In the genomic region with DNA sequence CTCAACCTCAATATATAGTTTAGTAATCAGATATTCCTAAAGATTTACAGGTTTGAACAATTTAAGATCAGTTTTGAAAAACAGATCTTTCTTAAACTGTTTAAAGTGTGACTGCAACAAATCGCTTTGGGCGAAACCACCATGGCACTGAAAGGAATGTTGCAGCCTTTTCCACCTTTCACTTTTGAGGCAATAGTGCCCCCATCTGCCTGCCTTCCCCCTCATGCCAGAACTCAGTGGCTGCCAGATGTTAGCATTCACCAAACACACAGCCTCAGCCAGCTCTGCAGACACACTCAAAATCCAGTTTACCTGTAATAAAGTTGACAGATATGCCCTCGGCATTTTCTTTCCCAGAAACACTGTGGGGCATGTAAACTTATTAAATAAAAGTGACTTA, we compare ENCODE assay signal across 1 cellular context.
TF ChIP-seq lines count a peak whose summit lies in the region.

No MANE protein-coding gene starts in this region.

TF ChIP-seq in GM23338, 12 proteins besides CTCF, POLR2A, EP300 and RAD21 (continued from another document):
- TF ChIP-seq, protein P1, sequence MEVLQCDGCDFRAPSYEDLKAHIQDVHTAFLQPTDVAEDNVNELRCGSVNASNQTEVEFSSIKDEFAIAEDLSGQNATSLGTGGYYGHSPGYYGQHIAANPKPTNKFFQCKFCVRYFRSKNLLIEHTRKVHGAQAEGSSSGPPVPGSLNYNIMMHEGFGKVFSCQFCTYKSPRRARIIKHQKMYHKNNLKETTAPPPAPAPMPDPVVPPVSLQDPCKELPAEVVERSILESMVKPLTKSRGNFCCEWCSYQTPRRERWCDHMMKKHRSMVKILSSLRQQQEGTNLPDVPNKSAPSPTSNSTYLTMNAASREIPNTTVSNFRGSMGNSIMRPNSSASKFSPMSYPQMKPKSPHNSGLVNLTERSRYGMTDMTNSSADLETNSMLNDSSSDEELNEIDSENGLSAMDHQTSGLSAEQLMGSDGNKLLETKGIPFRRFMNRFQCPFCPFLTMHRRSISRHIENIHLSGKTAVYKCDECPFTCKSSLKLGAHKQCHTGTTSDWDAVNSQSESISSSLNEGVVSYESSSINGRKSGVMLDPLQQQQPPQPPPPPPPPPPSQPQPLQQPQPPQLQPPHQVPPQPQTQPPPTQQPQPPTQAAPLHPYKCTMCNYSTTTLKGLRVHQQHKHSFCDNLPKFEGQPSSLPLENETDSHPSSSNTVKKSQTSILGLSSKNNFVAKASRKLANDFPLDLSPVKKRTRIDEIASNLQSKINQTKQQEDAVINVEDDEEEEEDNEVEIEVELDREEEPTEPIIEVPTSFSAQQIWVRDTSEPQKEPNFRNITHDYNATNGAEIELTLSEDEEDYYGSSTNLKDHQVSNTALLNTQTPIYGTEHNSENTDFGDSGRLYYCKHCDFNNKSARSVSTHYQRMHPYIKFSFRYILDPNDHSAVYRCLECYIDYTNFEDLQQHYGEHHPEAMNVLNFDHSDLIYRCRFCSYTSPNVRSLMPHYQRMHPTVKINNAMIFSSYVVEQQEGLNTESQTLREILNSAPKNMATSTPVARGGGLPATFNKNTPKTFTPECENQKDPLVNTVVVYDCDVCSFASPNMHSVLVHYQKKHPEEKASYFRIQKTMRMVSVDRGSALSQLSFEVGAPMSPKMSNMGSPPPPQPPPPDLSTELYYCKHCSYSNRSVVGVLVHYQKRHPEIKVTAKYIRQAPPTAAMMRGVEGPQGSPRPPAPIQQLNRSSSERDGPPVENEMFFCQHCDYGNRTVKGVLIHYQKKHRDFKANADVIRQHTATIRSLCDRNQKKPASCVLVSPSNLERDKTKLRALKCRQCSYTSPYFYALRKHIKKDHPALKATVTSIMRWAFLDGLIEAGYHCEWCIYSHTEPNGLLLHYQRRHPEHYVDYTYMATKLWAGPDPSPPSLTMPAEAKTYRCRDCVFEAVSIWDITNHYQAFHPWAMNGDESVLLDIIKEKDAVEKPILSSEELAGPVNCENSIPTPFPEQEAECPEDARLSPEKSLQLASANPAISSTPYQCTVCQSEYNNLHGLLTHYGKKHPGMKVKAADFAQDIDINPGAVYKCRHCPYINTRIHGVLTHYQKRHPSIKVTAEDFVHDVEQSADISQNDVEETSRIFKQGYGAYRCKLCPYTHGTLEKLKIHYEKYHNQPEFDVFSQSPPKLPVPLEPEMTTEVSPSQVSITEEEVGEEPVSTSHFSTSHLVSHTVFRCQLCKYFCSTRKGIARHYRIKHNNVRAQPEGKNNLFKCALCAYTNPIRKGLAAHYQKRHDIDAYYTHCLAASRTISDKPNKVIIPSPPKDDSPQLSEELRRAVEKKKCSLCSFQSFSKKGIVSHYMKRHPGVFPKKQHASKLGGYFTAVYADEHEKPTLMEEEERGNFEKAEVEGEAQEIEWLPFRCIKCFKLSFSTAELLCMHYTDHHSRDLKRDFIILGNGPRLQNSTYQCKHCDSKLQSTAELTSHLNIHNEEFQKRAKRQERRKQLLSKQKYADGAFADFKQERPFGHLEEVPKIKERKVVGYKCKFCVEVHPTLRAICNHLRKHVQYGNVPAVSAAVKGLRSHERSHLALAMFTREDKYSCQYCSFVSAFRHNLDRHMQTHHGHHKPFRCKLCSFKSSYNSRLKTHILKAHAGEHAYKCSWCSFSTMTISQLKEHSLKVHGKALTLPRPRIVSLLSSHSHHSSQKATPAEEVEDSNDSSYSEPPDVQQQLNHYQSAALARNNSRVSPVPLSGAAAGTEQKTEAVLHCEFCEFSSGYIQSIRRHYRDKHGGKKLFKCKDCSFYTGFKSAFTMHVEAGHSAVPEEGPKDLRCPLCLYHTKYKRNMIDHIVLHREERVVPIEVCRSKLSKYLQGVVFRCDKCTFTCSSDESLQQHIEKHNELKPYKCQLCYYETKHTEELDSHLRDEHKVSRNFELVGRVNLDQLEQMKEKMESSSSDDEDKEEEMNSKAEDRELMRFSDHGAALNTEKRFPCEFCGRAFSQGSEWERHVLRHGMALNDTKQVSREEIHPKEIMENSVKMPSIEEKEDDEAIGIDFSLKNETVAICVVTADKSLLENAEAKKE (CRISPR knock-in tag; IDR thresholded peaks at IDR 0.05), result no peak
- TF ChIP-seq NANOG (IDR thresholded peaks at IDR 0.05; ENCODE audit: borderline replicate concordance), result no peak
